In the genomic region with DNA sequence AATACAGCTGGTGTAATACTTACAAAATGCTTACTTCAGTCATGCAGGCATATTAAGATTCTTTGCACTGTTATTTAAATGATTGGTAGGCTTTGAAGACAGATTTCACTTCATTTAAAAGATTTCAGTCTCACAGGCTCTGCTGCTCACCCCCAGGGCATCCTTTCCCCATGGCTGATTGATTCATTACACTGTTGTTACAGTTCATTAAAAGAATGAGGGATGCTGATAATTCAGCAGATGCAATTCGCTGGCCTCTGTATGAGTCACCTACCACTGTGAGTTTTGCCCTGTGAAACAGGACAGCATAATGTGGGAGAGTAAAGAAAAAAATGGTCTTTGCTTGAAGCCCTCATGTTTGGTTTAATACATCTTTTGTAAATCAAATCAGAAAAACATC, we compare ENCODE assay signal across 14 cellular contexts.
DNase-seq lines count a peak whose midpoint lies in the region; ATAC-seq, FAIRE-seq and TF ChIP-seq lines count a peak whose summit lies in the region.
"Had no signal": no experiment of that assay in that cellular context is flagged by ENCODE, and none has a peak within 500 bp of the region (broad histone marks: within the 10 kb centered on the region; RNA-seq: fewer than 3 reads in every experiment).

No MANE protein-coding gene starts in this region.

- DNase-seq in HS-5 (ENCODE audit: low read depth) (peak; percentile 9), RKO (ENCODE audit: low spot score) (peak; percentile 21), bronchial epithelial cell (ENCODE audit: low read depth) (peak; percentile 24), pons (ENCODE audit: low spot score) (peak; percentile 2), GM13976 (ENCODE audit: low spot score) (no peak)
- DNase-seq in activated CD4-positive, alpha-beta T cell treated with anti-CD3 and anti-CD28 coated beads, Interleukin-2, amount 50 U/mL, for 1 hour: no peak
- DNase-seq: COR-L47, naive B cell, NCI-H1048, T-helper 1 cell had no signal

- no peaks in the 10 kb centered on the region for H3K27me3 ChIP-seq in bronchial epithelial cell (ENCODE audit: control insufficient read depth, insufficient read depth, low read length)

- ATAC-seq in GM21526 (IDR thresholded peaks at IDR 0.05; ENCODE audit: low FRiP score, unreplicated experiment): no peak

- FAIRE-seq in bronchial epithelial cell (lab: Jason Lieb, UNC): no peak
- FAIRE-seq: endometrium, frontal cortex had no signal

- TF ChIP-seq CTCF in bronchial epithelial cell (IDR thresholded peaks at IDR 0.05; ENCODE audit: insufficient read depth, low read length, severe bottlenecking) (no peak), GM13976 (IDR thresholded peaks at IDR 0.05; ENCODE audit: borderline replicate concordance, control extremely low read depth, extremely low read depth, insufficient read depth, missing control alignments) (no peak)

- no peaks in the 10 kb centered on the region for H3K36me3 ChIP-seq in bronchial epithelial cell (ENCODE audit: control insufficient read depth, insufficient read depth, low read length)

- in situ Hi-C loops in GM13976 (cut with MboI; ENCODE audit: low sequenced_read_pairs, unreplicated experiment): no loop called here

- no peak overlapping the region for H3K4me3 ChIP-seq in bronchial epithelial cell (ENCODE audit: low read depth, low read length)
- H3K4me3 ChIP-seq: smooth muscle cell had no signal

Comparison
In these comparisons a context has a peak if more than half of its experiments do, and no peak if none do; other contexts are left out.
1. DNase-seq: peak in HS-5 (single experiment), RKO (single experiment), bronchial epithelial cell (single experiment) and pons (single experiment); none in GM13976 (single experiment) and activated CD4-positive, alpha-beta T cell treated with anti-CD3 and anti-CD28 coated beads, Interleukin-2, amount 50 U/mL, for 1 hour (single experiment).